ENCODE assay signal across 8 cellular contexts in genomic region chr4:140049024-140049923, GRCh38.
DNase-seq lines count a peak whose midpoint lies in the region; ATAC-seq and TF ChIP-seq lines count a peak whose summit lies in the region.

No MANE protein-coding gene starts in this region.

- peak overlapping the region; percentile 46 for H3K9ac ChIP-seq in IMR-90 (ENCODE audit: low read depth, low read length)

- H3K27me3 ChIP-seq in IMR-90 (ENCODE audit: control insufficient read depth, insufficient read depth, low read length) (no peaks in the 10 kb centered on the region), neuron (ENCODE audit: insufficient read depth, low read length) (no peaks in the 10 kb centered on the region), uterus (no peaks in the 10 kb centered on the region)

- CTCF ChIA-PET in IMR-90 (lab: Yijun Ruan, JAX): interaction anchor here (0.7 to 1.0 kb wide), 3 partner anchors 114 to 1253 kb away, joined by 3 to 4 read pairs (median 3); no protein-coding TSS in a partner anchor
- CTCF ChIA-PET in OCI-LY7 (lab: Charles Lee; ENCODE audit: unreplicated experiment): interaction anchor here (0.9 kb wide), 1 partner anchor 70 kb away, joined by 6 read pairs; no protein-coding TSS in a partner anchor

- peak overlapping the region; percentile 45 for H2BK5ac ChIP-seq in IMR-90 (ENCODE audit: low read depth, low read length, poor library complexity, severe bottlenecking)

- peaks cover 3 to 14% of the 10 kb centered on the region in 2 experiments; a peak in 1 of 4 replicates for H3K79me1 ChIP-seq in IMR-90 (ENCODE audit: low read depth in 1 of 2, low read length in 2 of 2)

- H3K9me3 Mint-ChIP-seq in activated naive CD4-positive, alpha-beta T cell treated with anti-CD3 and anti-CD28 coated beads, Interleukin-2, amount 50 U/mL, for 72 hours: no peaks in the 10 kb centered on the region

- H3K36me3 ChIP-seq in IMR-90 (ENCODE audit: control insufficient read depth, insufficient read depth, low read length) (no peaks in the 10 kb centered on the region), OCI-LY7 (ENCODE audit: insufficient read depth, low read length) (no peaks in the 10 kb centered on the region), neuron (ENCODE audit: insufficient read depth, low read length) (no peaks in the 10 kb centered on the region), uterus (no peaks in the 10 kb centered on the region)

- in situ Hi-C loops in IMR-90 (cut with MboI; ENCODE audit: low sequenced_read_pairs): loop anchor here (10.0 kb wide), 1 partner anchor 106 kb away; the partner anchor contains the start of gene MAML3

- TF ChIP-seq POLR2A in IMR-90 (IDR thresholded peaks at IDR 0.05; ENCODE audit: low read depth, low read length): no peak
- peak in 1 of 2 donors; percentile 24 for TF ChIP-seq POLR2A in uterus (IDR thresholded peaks at IDR 0.05)

- H3K4me2 ChIP-seq in IMR-90 (ENCODE audit: low read depth, low read length) (peak overlapping the region; percentile 80), OCI-LY7 (ENCODE audit: low read length) (peak overlapping the region; percentile 62)

- H3K56ac ChIP-seq in IMR-90 (ENCODE audit: extremely low read depth, insufficient read depth, low read length): no peak overlapping the region; the same call in 1 of the 2 replicates

- peak overlapping the region; percentile 83 to 90 for H3K27ac Mint-ChIP-seq in activated naive CD4-positive, alpha-beta T cell treated with anti-CD3 and anti-CD28 coated beads, Interleukin-2, amount 50 U/mL, for 72 hours

- H2BK120ac ChIP-seq in IMR-90 (ENCODE audit: low read depth, low read length): peak overlapping the region; percentile 81

- no peaks in the 10 kb centered on the region for H3K9me3 ChIP-seq in IMR-90 (ENCODE audit: control insufficient read depth, insufficient read depth, low read length)
- H3K9me3 ChIP-seq in OCI-LY7 (ENCODE audit: low read length): no peaks in the 10 kb centered on the region
- H3K9me3 ChIP-seq in neuron (ENCODE audit: low read length): no peaks in the 10 kb centered on the region
- H3K9me3 ChIP-seq in uterus: no peaks in the 10 kb centered on the region

- no peak overlapping the region for H2AK9ac ChIP-seq in IMR-90 (replicated peaks; ENCODE audit: low read depth, low read length, poor library complexity)

- TF ChIP-seq RAD21 in IMR-90 (IDR thresholded peaks at IDR 0.05; ENCODE audit: low read length): no peak

- H3K27ac ChIP-seq in IMR-90 (ENCODE audit: insufficient read depth, low read length) (peak overlapping the region; percentile 79), OCI-LY7 (ENCODE audit: low read depth, low read length, poor library complexity, severe bottlenecking) (no peak overlapping the region), uterus (peak overlapping the region; percentile 84 to 88)

- H3K4me3 ChIP-seq in IMR-90 (ENCODE audit: insufficient read depth, low read depth, low read length) (peak overlapping the region; percentile 34), OCI-LY7 (ENCODE audit: low read depth, low read length, poor library complexity, severe bottlenecking) (peak overlapping the region; percentile 47), neuron (ENCODE audit: low read length) (peak overlapping the region; percentile 40), uterus (peak overlapping the region; percentile 34 to 38)

- peak overlapping the region; percentile 65 for H3K4ac ChIP-seq in IMR-90 (ENCODE audit: low read depth, low read length)

- POLR2A ChIA-PET in IMR-90 (lab: Charles Lee; ENCODE audit: unreplicated experiment) (no interaction called here), OCI-LY7 (lab: Charles Lee) (interaction anchor here (0.5 to 0.7 kb wide), 4 partner anchors 37 to 216 kb away, joined by 3 read pairs; no protein-coding TSS in a partner anchor)

- no peaks in the 10 kb centered on the region for H3K79me2 ChIP-seq in OCI-LY7 (ENCODE audit: insufficient read depth, low read depth, low read length)

- H4K20me1 ChIP-seq in IMR-90 (ENCODE audit: insufficient read depth, low read length) (no peaks in the 10 kb centered on the region), OCI-LY7 (ENCODE audit: insufficient read depth, low read length) (no peaks in the 10 kb centered on the region)

- peak overlapping the region; percentile 77 to 89 for H4K8ac ChIP-seq in IMR-90 (ENCODE audit: low read depth in 2 of 2, low read length in 2 of 2)

- peak overlapping the region; percentile 61 for H3K23ac ChIP-seq in IMR-90 (ENCODE audit: low read depth, low read length)

- H2BK20ac ChIP-seq in IMR-90 (ENCODE audit: low read depth, low read length): peak overlapping the region; percentile 74

- dilution Hi-C loops in IMR-90 (cut with HindIII; ENCODE audit: low sequenced_read_pairs, unreplicated experiment): no loop called here

- peak overlapping the region; percentile 83 for H4K5ac ChIP-seq in IMR-90 (ENCODE audit: low read depth, low read length)

- TF ChIP-seq CTCF in IMR-90 (conservative IDR thresholded peaks at IDR 0.05; ENCODE audit: low read depth, low read length) (no peak), OCI-LY7 (conservative IDR thresholded peaks at IDR 0.05; ENCODE audit: low read length) (no peak; the same call in 1 of the 2 replicates), uterus (IDR thresholded peaks at IDR 0.05) (peak in 3 of 4 experiments; percentile 29 to 45 (median 29))

- H3K9me2 ChIP-seq in OCI-LY7 (ENCODE audit: insufficient read depth, low read length): no peaks in the 10 kb centered on the region

- peaks cover 6% of the 10 kb centered on the region for H3K9me1 ChIP-seq in IMR-90 (ENCODE audit: insufficient read depth, low read length)

- H2AFZ ChIP-seq in IMR-90 (replicated peaks; ENCODE audit: low read length, poor library complexity) (peak overlapping the region; percentile 87), OCI-LY7 (ENCODE audit: low read length) (peak overlapping the region; percentile 62; the same call in 1 of the 2 replicates), neuron (ENCODE audit: low read depth, low read length) (peak overlapping the region; percentile 56)

- peaks cover 12% of the 10 kb centered on the region for H3K4me1 ChIP-seq in IMR-90 (ENCODE audit: control insufficient read depth, insufficient read depth, low read length)
- peaks cover 32% of the 10 kb centered on the region for H3K4me1 ChIP-seq in OCI-LY7 (ENCODE audit: insufficient read depth, low read length, poor library complexity, severe bottlenecking)
- peaks cover 52% of the 10 kb centered on the region for H3K4me1 ChIP-seq in neuron (ENCODE audit: insufficient read depth, low read length)
- no peaks in the 10 kb centered on the region for H3K4me1 ChIP-seq in uterus

- peak overlapping the region; percentile 74 for H4K91ac ChIP-seq in IMR-90 (ENCODE audit: insufficient read depth, low read depth, low read length)

- intact Hi-C loops in IMR-90 (cut with micrococcal nuclease): loop anchor here (5.0 kb wide), 2 partner anchors 312 to 392 kb away; no protein-coding TSS in a partner anchor
- intact Hi-C loops in OCI-LY7 (cut with micrococcal nuclease; ENCODE audit: unreplicated experiment): loop anchor here (1.0 to 5.0 kb wide), 2 partner anchors 72 to 204 kb away; no protein-coding TSS in a partner anchor
- intact Hi-C loops in uterus (cut with DNase I; ENCODE audit: low total_unique reads): no loop called here

- ATAC-seq in IMR-90 (ENCODE audit: low read depth) (peak; percentile 55), HG03442 (IDR thresholded peaks at IDR 0.05; ENCODE audit: unreplicated experiment) (no peak)
- peak; percentile 90 to 91 for ATAC-seq in activated naive CD4-positive, alpha-beta T cell treated with anti-CD3 and anti-CD28 coated beads, Interleukin-2, amount 50 U/mL, for 72 hours

- peaks cover 0 to 7% of the 10 kb centered on the region in 2 donors for H3K36me3 Mint-ChIP-seq in activated naive CD4-positive, alpha-beta T cell treated with anti-CD3 and anti-CD28 coated beads, Interleukin-2, amount 50 U/mL, for 72 hours

- H3K18ac ChIP-seq in IMR-90 (ENCODE audit: low read depth, low read length): peak overlapping the region; percentile 53

- peak overlapping the region; percentile 72 for H3K14ac ChIP-seq in IMR-90 (replicated peaks; ENCODE audit: low read depth, low read length)

- H2AK5ac ChIP-seq in IMR-90 (ENCODE audit: low read depth, low read length): no peak overlapping the region; the same call in none of the 2 replicates

- H2BK15ac ChIP-seq in IMR-90 (ENCODE audit: low read depth, low read length): peak overlapping the region; percentile 29; the same call in 2 of the 3 replicates

- BruUV-seq in IMR-90 (replicated peaks; lab: Mats Ljungman, UMichigan) (no TSS peak), OCI-LY7 (replicated peaks; lab: Mats Ljungman, UMichigan) (no TSS peak)

- DNase-seq in GDM1 (lab: John Stamatoyannopoulos, UW): peak; percentile 55
- DNase-seq in IMR-90: peak; percentile 57
- DNase-seq in OCI-LY7 (ENCODE audit: low spot score): peak; percentile 74
- peak in 1 of 2 donors; percentile 41 for DNase-seq in activated naive CD4-positive, alpha-beta T cell treated with anti-CD3 and anti-CD28 coated beads, Interleukin-2, amount 50 U/mL, for 72 hours (ENCODE audit: low spot score in 2 of 2)
- peak; percentile 37 for DNase-seq in glomerular visceral epithelial cell (ENCODE audit: extremely low spot score)
- peak; percentile 64 to 71 for DNase-seq in uterus

- WGBS in IMR-90 (ENCODE audit: extremely low coverage in 2 of 2, insufficient read length in 1 of 2), 2 experiments: 0% methylated on average over 1 of the region's 14 CpGs; no CpG with 5 or more reads in 1 of the 2 experiments

TF ChIP-seq in IMR-90, 13 proteins besides CTCF, POLR2A, EP300 and RAD21:
- TF ChIP-seq NFE2L2 (IDR thresholded peaks at IDR 0.05; ENCODE audit: low read depth, low read length) (no peak), ELK1 (IDR thresholded peaks at IDR 0.05; ENCODE audit: borderline replicate concordance, low read depth, low read length) (no peak), USF2 (IDR thresholded peaks at IDR 0.05; ENCODE audit: low read depth, low read length) (no peak), MAZ (IDR thresholded peaks at IDR 0.05; ENCODE audit: borderline replicate concordance, low read depth, low read length) (no peak), CEBPB (IDR thresholded peaks at IDR 0.05; ENCODE audit: low read depth, low read length) (peak; percentile 85)

Comparison
In these comparisons a context has a peak if more than half of its experiments do, and no peak if none do; other contexts are left out.
1. CTCF ChIP-seq: peak in uterus (3 of 4); none in IMR-90 (single experiment) and OCI-LY7 (single experiment).
2. Peak in every context shown above with its lines, with median percentiles within 50 percentile points of each other: H2AFZ ChIP-seq and H3K4me3 ChIP-seq.